ENCODE assay signal across 20 cellular contexts in genomic region chr10:488933-489215, GRCh38.
A peak's percentile ranks its signal among the peaks of the same experiment; 100 is the strongest.
DNase-seq lines count a peak whose midpoint lies in the region; ATAC-seq and TF ChIP-seq lines count a peak whose summit lies in the region.
"Had no signal": no experiment of that assay in that cellular context is flagged by ENCODE, and none has a peak within 500 bp of the region (broad histone marks: within the 10 kb centered on the region; RNA-seq: fewer than 3 reads in every experiment).

No MANE protein-coding gene starts in this region.

- H3K27ac ChIP-seq in adrenal gland = no peak overlapping the region
- H3K27ac ChIP-seq in muscle layer of colon (ENCODE audit: low read depth, low read length) = peak overlapping the region; percentile 71
- peak overlapping the region; percentile 78 for H3K27ac ChIP-seq in stomach smooth muscle (ENCODE audit: low read length)
- H3K27ac ChIP-seq: BLaER1 treated with 17β-estradiol and CSF1 and Interleukin-3, amounts not matched to agents 10 nM and 100 nM had no signal

- no peak overlapping the region for H3K27ac Mint-ChIP-seq in activated T-cell treated with anti-CD3 and anti-CD28 coated beads, Interleukin-2, amount 50 U/mL, for 24 hours
- H3K27ac Mint-ChIP-seq in WTC11 = no peak overlapping the region

- H3K9me3 ChIP-seq in adrenal gland (replicated peaks in 1 of 3) (no peaks in the 10 kb centered on the region), muscle layer of colon (ENCODE audit: low read length) (no peaks in the 10 kb centered on the region), stomach smooth muscle (ENCODE audit: control insufficient read depth in 2 of 2, low read length in 2 of 2) (no peaks in the 10 kb centered on the region)
- H3K9me3 ChIP-seq: BLaER1 treated with 17β-estradiol and CSF1 and Interleukin-3, amounts not matched to agents 10 nM and 100 nM; HAP-1; MG63 had no signal

- H3K27me3 Mint-ChIP-seq in activated T-cell treated with anti-CD3 and anti-CD28 coated beads, Interleukin-2, amount 50 U/mL, for 24 hours = peaks cover 6% of the 10 kb centered on the region
- H3K27me3 Mint-ChIP-seq in WTC11 (ENCODE audit: low read depth) = peaks cover 17% of the 10 kb centered on the region

- peak; percentile 11 for DNase-seq in activated T-cell treated with anti-CD3 and anti-CD28 coated beads, Interleukin-2, amount 50 U/mL, for 24 hours
- DNase-seq in activated T-cell treated with anti-CD3 and anti-CD28 coated beads for 4 hours = no peak
- DNase-seq in adrenal gland = peak in 4 of 7 donors; percentile 6 to 51 (median 16)
- DNase-seq in RPMI8226 = no peak
- DNase-seq in WTC11 (ENCODE audit: low spot score) = no peak
- DNase-seq in dedifferentiated amniotic fluid mesenchymal stem cell (ENCODE audit: extremely low spot score) = no peak
- DNase-seq: DND-41, IMR-90, Karpas-422, MG63, NCI-H1092, NCI-H1694, NCI-H2107, NCI-H2227 treated with DMSO at 0.1 percent for 48 hours, NCI-H524 had no signal

- H3K4me1 ChIP-seq in adrenal gland (replicated peaks in 1 of 2) (peaks cover 0 to 15% of the 10 kb centered on the region in 2 donors), muscle layer of colon (ENCODE audit: insufficient read depth, low read length) (peaks cover 63% of the 10 kb centered on the region), stomach smooth muscle (ENCODE audit: control insufficient read depth, insufficient read depth, low read length) (peaks cover 70% of the 10 kb centered on the region)

- H3K36me3 Mint-ChIP-seq in activated T-cell treated with anti-CD3 and anti-CD28 coated beads, Interleukin-2, amount 50 U/mL, for 24 hours (ENCODE audit: low read depth) = no peaks in the 10 kb centered on the region
- H3K36me3 Mint-ChIP-seq in WTC11 = no peaks in the 10 kb centered on the region

- peaks cover 15% of the 10 kb centered on the region for H3K4me1 Mint-ChIP-seq in activated T-cell treated with anti-CD3 and anti-CD28 coated beads, Interleukin-2, amount 50 U/mL, for 24 hours (ENCODE audit: low read depth)
- peaks cover 67% of the 10 kb centered on the region for H3K4me1 Mint-ChIP-seq in WTC11

- intact Hi-C loops in adrenal gland (cut with DNase I) = no loop called here

- H3K36me3 ChIP-seq in adrenal gland (replicated peaks in 1 of 2) = no peaks in the 10 kb centered on the region
- H3K36me3 ChIP-seq in muscle layer of colon (ENCODE audit: insufficient read depth, low read length) = no peaks in the 10 kb centered on the region
- no peaks in the 10 kb centered on the region for H3K36me3 ChIP-seq in stomach smooth muscle (ENCODE audit: control insufficient read depth in 2 of 2, insufficient read depth in 2 of 2, low read length in 2 of 2)
- H3K36me3 ChIP-seq: BLaER1 treated with 17β-estradiol and CSF1 and Interleukin-3, amounts not matched to agents 10 nM and 100 nM had no signal

- TF ChIP-seq CTCF in adrenal gland (IDR thresholded peaks at IDR 0.05) (no peak), WTC11 (IDR thresholded peaks at IDR 0.05) (no peak)

- no peak for TF ChIP-seq POLR2A in adrenal gland (IDR thresholded peaks at IDR 0.05)

- H3K9me3 Mint-ChIP-seq in activated T-cell treated with anti-CD3 and anti-CD28 coated beads, Interleukin-2, amount 50 U/mL, for 24 hours = no peaks in the 10 kb centered on the region
- no peaks in the 10 kb centered on the region for H3K9me3 Mint-ChIP-seq in WTC11
- H3K9me3 Mint-ChIP-seq: CD8-positive, alpha-beta memory T cell had no signal

- POLR2A ChIA-PET in WTC11 (lab: Charles Lee) = no interaction called here

- ATAC-seq in WTC11 = no peak

- H3K27me3 ChIP-seq in adrenal gland (no peaks in the 10 kb centered on the region), muscle layer of colon (ENCODE audit: control insufficient read depth in 1 of 2, insufficient read depth in 2 of 2, low read length in 2 of 2) (no peaks in the 10 kb centered on the region), stomach smooth muscle (ENCODE audit: control insufficient read depth in 1 of 2, insufficient read depth in 2 of 2, low read length in 2 of 2) (no peaks in the 10 kb centered on the region)
- H3K27me3 ChIP-seq: MG63 had no signal

- WGBS in adrenal gland, 4 donors = 91 to 95% (median 93%) methylated on average over 11 of the region's 11 CpGs

- H3K4me3 Mint-ChIP-seq in activated T-cell treated with anti-CD3 and anti-CD28 coated beads, Interleukin-2, amount 50 U/mL, for 24 hours = no peak overlapping the region
- H3K4me3 Mint-ChIP-seq in WTC11 = no peak overlapping the region

- H3K9ac ChIP-seq in muscle layer of colon (ENCODE audit: low read length) (no peak overlapping the region), stomach smooth muscle (ENCODE audit: low read length in 2 of 2) (peak overlapping the region in 1 of 2 donors; percentile 25)
- H3K9ac ChIP-seq: BLaER1 treated with 17β-estradiol and CSF1 and Interleukin-3, amounts not matched to agents 10 nM and 100 nM had no signal

- H3K4me3 ChIP-seq in adrenal gland (no peak overlapping the region), muscle layer of colon (ENCODE audit: low read depth in 1 of 2, low read length in 2 of 2) (no peak overlapping the region), stomach smooth muscle (ENCODE audit: low read length in 2 of 2) (no peak overlapping the region)
- H3K4me3 ChIP-seq: BLaER1 treated with 17β-estradiol and CSF1 and Interleukin-3, amounts not matched to agents 10 nM and 100 nM; HAP-1; MG63 had no signal

- CTCF ChIA-PET in WTC11 (lab: Charles Lee) = no interaction called here

TF ChIP-seq in WTC11, 78 proteins besides CTCF, POLR2A, EP300 and RAD21:
- no peak for TF ChIP-seq AR (CRISPR knock-in tag; IDR thresholded peaks at IDR 0.05)
- no peak for TF ChIP-seq JAZF1 (CRISPR knock-in tag; IDR thresholded peaks at IDR 0.05)
- TF ChIP-seq ERG (CRISPR knock-in tag; IDR thresholded peaks at IDR 0.05) = no peak
- TF ChIP-seq ZNF121 (CRISPR knock-in tag; IDR thresholded peaks at IDR 0.05) = no peak
- TF ChIP-seq E2F5 (CRISPR knock-in tag; IDR thresholded peaks at IDR 0.05) = no peak
- no peak for TF ChIP-seq SP1 (CRISPR knock-in tag; conservative IDR thresholded peaks at IDR 0.05)
- no peak for TF ChIP-seq ELF4 (CRISPR knock-in tag; IDR thresholded peaks at IDR 0.05; ENCODE audit: low read depth)
- TF ChIP-seq E2F1 (CRISPR knock-in tag; IDR thresholded peaks at IDR 0.05) = no peak
- no peak for TF ChIP-seq TEAD4 (CRISPR knock-in tag; IDR thresholded peaks at IDR 0.05)

Comparison
In these comparisons a context has a peak if more than half of its experiments do, and no peak if none do; other contexts are left out.
1. DNase-seq: peak in activated T-cell treated with anti-CD3 and anti-CD28 coated beads, Interleukin-2, amount 50 U/mL, for 24 hours (single experiment) and adrenal gland (4 of 7); none in activated T-cell treated with anti-CD3 and anti-CD28 coated beads for 4 hours (single experiment), RPMI8226 (single experiment), WTC11 (single experiment) and dedifferentiated amniotic fluid mesenchymal stem cell (single experiment).
2. H3K27ac ChIP-seq: peak in muscle layer of colon (single experiment) and stomach smooth muscle (single experiment); none in adrenal gland (0 of 5).